11 cellular contexts compared by ENCODE assay signal in genomic region chr16:79651363-79651762, GRCh38. TPM values are rescaled to one million over a fixed set of nuclear protein-coding genes. Genes with fewer than 3 reads are reported as not detected.
DNase-seq lines count a peak whose midpoint lies in the region; ATAC-seq and TF ChIP-seq lines count a peak whose summit lies in the region.
"Had no signal": no experiment of that assay in that cellular context is flagged by ENCODE, and none has a peak within 500 bp of the region (broad histone marks: within the 10 kb centered on the region; RNA-seq: fewer than 3 reads in every experiment).

No MANE protein-coding gene starts in this region.

- DNase-seq in RWPE2 (ENCODE audit: low spot score), result no peak
- DNase-seq in fibroblast of gingiva (ENCODE audit: low read depth), result peak; percentile 53
- peak; percentile 94 for DNase-seq in medulla oblongata (ENCODE audit: extremely low spot score)
- peak; percentile 60 for DNase-seq in ureter (ENCODE audit: low spot score)
- DNase-seq in SKM-1 treated with dmso at 0.1 percent for 144 hours (lab: John Stamatoyannopoulos, UW; ENCODE audit: unreplicated experiment), result no peak
- DNase-seq in osteocyte (ENCODE audit: extremely low spot score, unreplicated experiment), result no peak
- DNase-seq: activated naive CD8-positive, alpha-beta T cell treated with anti-CD3 and anti-CD28 coated beads, Interleukin-2, amount 50 U/mL, for 24 hours; natural killer cell; NCI-H1694 treated with DMSO at 0.1 percent for 48 hours had no signal

- no peaks in the 10 kb centered on the region for H3K9me3 Mint-ChIP-seq in osteocyte (ENCODE audit: unreplicated experiment)
- H3K9me3 Mint-ChIP-seq: activated naive CD8-positive, alpha-beta T cell treated with anti-CD3 and anti-CD28 coated beads, Interleukin-2, amount 50 U/mL, for 24 hours; natural killer cell had no signal

- H3K4me1 ChIP-seq in RWPE2 (ENCODE audit: insufficient read depth, poor library complexity, severe bottlenecking), result peaks cover 7% of the 10 kb centered on the region
- H3K4me1 ChIP-seq: Peyer's patch had no signal

- no peaks in the 10 kb centered on the region for H3K36me3 Mint-ChIP-seq in osteocyte (ENCODE audit: unreplicated experiment)
- H3K36me3 Mint-ChIP-seq: natural killer cell had no signal

- H3K36me3 ChIP-seq in RWPE2 (ENCODE audit: low read depth), result no peaks in the 10 kb centered on the region
- H3K36me3 ChIP-seq: Peyer's patch had no signal

- peaks cover 19% of the 10 kb centered on the region for H3K4me1 Mint-ChIP-seq in osteocyte (ENCODE audit: unreplicated experiment)
- H3K4me1 Mint-ChIP-seq: activated naive CD8-positive, alpha-beta T cell treated with anti-CD3 and anti-CD28 coated beads, Interleukin-2, amount 50 U/mL, for 24 hours; natural killer cell had no signal

- no peak overlapping the region for H3K27ac Mint-ChIP-seq in osteocyte (ENCODE audit: unreplicated experiment)
- H3K27ac Mint-ChIP-seq: activated naive CD8-positive, alpha-beta T cell treated with anti-CD3 and anti-CD28 coated beads, Interleukin-2, amount 50 U/mL, for 24 hours; natural killer cell had no signal

- H3K27me3 ChIP-seq in RWPE2 (ENCODE audit: insufficient read depth, poor library complexity, severe bottlenecking), result no peaks in the 10 kb centered on the region
- H3K27me3 ChIP-seq: Peyer's patch had no signal

- no peak overlapping the region for H3K4me3 Mint-ChIP-seq in osteocyte (ENCODE audit: unreplicated experiment)
- H3K4me3 Mint-ChIP-seq: activated naive CD8-positive, alpha-beta T cell treated with anti-CD3 and anti-CD28 coated beads, Interleukin-2, amount 50 U/mL, for 24 hours; natural killer cell had no signal

- H3K9me3 ChIP-seq in RWPE2 (ENCODE audit: severe bottlenecking), result no peaks in the 10 kb centered on the region
- H3K9me3 ChIP-seq: Peyer's patch had no signal

- no peaks in the 10 kb centered on the region for H3K27me3 Mint-ChIP-seq in osteocyte (ENCODE audit: unreplicated experiment)

- TF ChIP-seq CTCF in RWPE2 (IDR thresholded peaks at IDR 0.05; ENCODE audit: poor library complexity, severe bottlenecking) (no peak), osteocyte (IDR thresholded peaks at IDR 0.05) (no peak)

- ATAC-seq in RWPE2 (ENCODE audit: low read depth) (peak; percentile 94), GM19395 (IDR thresholded peaks at IDR 0.05; ENCODE audit: unreplicated experiment) (no peak)
- ATAC-seq: activated naive CD8-positive, alpha-beta T cell treated with anti-CD3 and anti-CD28 coated beads, Interleukin-2, amount 50 U/mL, for 24 hours; natural killer cell had no signal

- H3K4me3 ChIP-seq in RWPE2 (ENCODE audit: severe bottlenecking), result no peak overlapping the region
- H3K4me3 ChIP-seq: Peyer's patch had no signal

- no peak overlapping the region for H3K27ac ChIP-seq in RWPE2 (ENCODE audit: poor library complexity, severe bottlenecking)

RNA-seq across cellular contexts. Expression of gene MAF, which starts 50.8 kb away (rescaled TPM):
- total RNA-seq in ureter, result 26.1 TPM
- total RNA-seq in osteocyte, result 63.6 and 70.3 TPM in 2 replicates

Comparison
In these comparisons a context has a peak if more than half of its experiments do, and no peak if none do; other contexts are left out.
1. DNase-seq: peak in fibroblast of gingiva (single experiment), medulla oblongata (single experiment) and ureter (single experiment); none in RWPE2 (single experiment), SKM-1 treated with dmso at 0.1 percent for 144 hours (single experiment) and osteocyte (single experiment).